ENCODE assay signal across 15 cellular contexts in genomic region chr3:166190360-166190759, GRCh38.
A peak's percentile ranks its signal among the peaks of the same experiment; 100 is the strongest.
DNase-seq lines count a peak whose midpoint lies in the region; ATAC-seq, FAIRE-seq and TF ChIP-seq lines count a peak whose summit lies in the region.
"Had no signal": no experiment of that assay in that cellular context is flagged by ENCODE, and none has a peak within 500 bp of the region (broad histone marks: within the 10 kb centered on the region; RNA-seq: fewer than 3 reads in every experiment).

No MANE protein-coding gene starts in this region.

- no peaks in the 10 kb centered on the region for H3K36me3 Mint-ChIP-seq in activated naive CD4-positive, alpha-beta T cell treated with anti-CD3 and anti-CD28 coated beads, Interleukin-2, amount 10 ng/mL, durations not matched to agents 7 days and 5 days

- no peak for ATAC-seq in GM21528 (IDR thresholded peaks at IDR 0.05; ENCODE audit: low FRiP score, unreplicated experiment)
- ATAC-seq: activated T-cell treated with anti-CD3 and anti-CD28 coated beads, Interleukin-2, amount 50 U/mL, for 72 hours had no signal

- BruUV-seq in A673 (replicated peaks; lab: Mats Ljungman, UMichigan) = no TSS peak

- H3K9ac ChIP-seq in iPS-20b (ENCODE audit: low read depth, low read length) = peak overlapping the region; percentile 33; the same call in 1 of the 2 replicates

- H3K4me1 ChIP-seq in iPS-20b (ENCODE audit: insufficient read depth, low read length) (peaks cover 9% of the 10 kb centered on the region), A673 (ENCODE audit: insufficient read depth, low read length, poor library complexity, severe bottlenecking) (no peaks in the 10 kb centered on the region)
- H3K4me1 ChIP-seq: adrenal gland had no signal

- intact Hi-C loops in A673 (cut with micrococcal nuclease; ENCODE audit: unreplicated experiment) = no loop called here

- CTCF ChIA-PET in activated naive CD4-positive, alpha-beta T cell treated with anti-CD3 and anti-CD28 coated beads, Interleukin-2, amount 10 ng/mL, durations not matched to agents 7 days and 5 days (lab: Charles Lee) = no interaction called here
- CTCF ChIA-PET in A673 (lab: Charles Lee) = no interaction called here

- DNase-seq in Caki2 (ENCODE audit: low read depth) (peak; percentile 31), MG63 (peak; percentile 37), bronchial epithelial cell (ENCODE audit: low read depth) (peak; percentile 89), GM13977 (ENCODE audit: low spot score) (no peak), A673 (ENCODE audit: low spot score) (no peak)
- DNase-seq in activated naive CD4-positive, alpha-beta T cell treated with anti-CD3 and anti-CD28 coated beads, Interleukin-2, amount 10 ng/mL, durations not matched to agents 7 days and 5 days = no peak
- DNase-seq: activated CD4-positive, alpha-beta T cell treated with anti-CD3 and anti-CD28 coated beads, Interleukin-2, amount 50 U/mL, for 4 hours; activated T-cell treated with anti-CD3 and anti-CD28 coated beads, Interleukin-2, amount 50 U/mL, for 72 hours; adrenal gland; kidney; NCI-H2107; posterior cingulate gyrus; stimulated activated CD4-positive, alpha-beta T cell treated with anti-CD3 and anti-CD28 coated beads, Interleukin-12 subunit alpha, Interleukin-12 subunit beta, amount 100 ng/mL, for 4 hours had no signal

- H3K27me3 ChIP-seq in MG63 (no peaks in the 10 kb centered on the region), bronchial epithelial cell (ENCODE audit: control insufficient read depth, insufficient read depth, low read length) (no peaks in the 10 kb centered on the region), iPS-20b (ENCODE audit: insufficient read depth, low read length) (no peaks in the 10 kb centered on the region), A673 (replicated peaks; ENCODE audit: insufficient read depth, low read depth, low read length, poor library complexity) (no peaks in the 10 kb centered on the region)
- H3K27me3 ChIP-seq: adrenal gland had no signal

- TF ChIP-seq CTCF in bronchial epithelial cell (IDR thresholded peaks at IDR 0.05; ENCODE audit: insufficient read depth, low read length, severe bottlenecking) (no peak), GM13977 (IDR thresholded peaks at IDR 0.05; ENCODE audit: extremely low read depth, insufficient read depth, missing control alignments) (no peak), A673 (conservative IDR thresholded peaks at IDR 0.05; ENCODE audit: low read depth, low read length) (no peak)

- no peaks in the 10 kb centered on the region for H3K27me3 Mint-ChIP-seq in activated naive CD4-positive, alpha-beta T cell treated with anti-CD3 and anti-CD28 coated beads, Interleukin-2, amount 10 ng/mL, durations not matched to agents 7 days and 5 days

- in situ Hi-C loops in Caki2 (cut with HindIII; ENCODE audit: low pct_unique_long_range_greater_than_20kb, low sequenced_read_pairs) (no loop called here), GM13977 (cut with MboI; ENCODE audit: low pct_unique_long_range_greater_than_20kb, low sequenced_read_pairs, unreplicated experiment) (no loop called here)

- H3K27ac ChIP-seq in iPS-20b (ENCODE audit: low read length) (no peak overlapping the region), A673 (ENCODE audit: low read depth, low read length, poor library complexity, severe bottlenecking) (no peak overlapping the region)
- H3K27ac ChIP-seq: adrenal gland had no signal

- H3K36me3 ChIP-seq in MG63 = no peaks in the 10 kb centered on the region
- no peaks in the 10 kb centered on the region for H3K36me3 ChIP-seq in bronchial epithelial cell (ENCODE audit: control insufficient read depth, insufficient read depth, low read length)
- H3K36me3 ChIP-seq in iPS-20b (ENCODE audit: insufficient read depth, low read depth, low read length) = no peaks in the 10 kb centered on the region
- H3K36me3 ChIP-seq in A673 (ENCODE audit: insufficient read depth, low read length, poor library complexity, severe bottlenecking) = no peaks in the 10 kb centered on the region
- H3K36me3 ChIP-seq: adrenal gland had no signal

- H3K9me3 Mint-ChIP-seq in activated naive CD4-positive, alpha-beta T cell treated with anti-CD3 and anti-CD28 coated beads, Interleukin-2, amount 10 ng/mL, durations not matched to agents 7 days and 5 days = peaks cover 4% of the 10 kb centered on the region

- H3K27ac Mint-ChIP-seq in activated naive CD4-positive, alpha-beta T cell treated with anti-CD3 and anti-CD28 coated beads, Interleukin-2, amount 10 ng/mL, durations not matched to agents 7 days and 5 days = no peak overlapping the region
- H3K27ac Mint-ChIP-seq: activated T-cell treated with anti-CD3 and anti-CD28 coated beads, Interleukin-2, amount 50 U/mL, for 72 hours had no signal

- H3K9me3 ChIP-seq in MG63 = no peaks in the 10 kb centered on the region
- no peaks in the 10 kb centered on the region for H3K9me3 ChIP-seq in iPS-20b (ENCODE audit: insufficient read depth, low read depth, low read length)
- H3K9me3 ChIP-seq in A673 (ENCODE audit: low read depth, low read length, poor library complexity, severe bottlenecking) = no peaks in the 10 kb centered on the region
- H3K9me3 ChIP-seq: adrenal gland had no signal

- POLR2A ChIA-PET in A673 (lab: Charles Lee; ENCODE audit: low non-redundant PET) = no interaction called here

- FAIRE-seq in bronchial epithelial cell (lab: Jason Lieb, UNC) = no peak
- FAIRE-seq: kidney had no signal

- H3K4me3 Mint-ChIP-seq in activated naive CD4-positive, alpha-beta T cell treated with anti-CD3 and anti-CD28 coated beads, Interleukin-2, amount 10 ng/mL, durations not matched to agents 7 days and 5 days = no peak overlapping the region
- H3K4me3 Mint-ChIP-seq: activated T-cell treated with anti-CD3 and anti-CD28 coated beads, Interleukin-2, amount 50 U/mL, for 72 hours had no signal

- H3K4me1 Mint-ChIP-seq in activated naive CD4-positive, alpha-beta T cell treated with anti-CD3 and anti-CD28 coated beads, Interleukin-2, amount 10 ng/mL, durations not matched to agents 7 days and 5 days = no peaks in the 10 kb centered on the region

- H3K4me3 ChIP-seq in MG63 (no peak overlapping the region), bronchial epithelial cell (ENCODE audit: low read depth, low read length) (no peak overlapping the region), iPS-20b (ENCODE audit: low read length) (no peak overlapping the region), A673 (ENCODE audit: low read depth, low read length, poor library complexity, severe bottlenecking) (no peak overlapping the region)
- H3K4me3 ChIP-seq: adrenal gland had no signal

Comparison
In these comparisons a context has a peak if more than half of its experiments do, and no peak if none do; other contexts are left out.
1. DNase-seq: peak in Caki2 (single experiment), MG63 (single experiment) and bronchial epithelial cell (single experiment); none in activated naive CD4-positive, alpha-beta T cell treated with anti-CD3 and anti-CD28 coated beads, Interleukin-2, amount 10 ng/mL, durations not matched to agents 7 days and 5 days (single experiment), GM13977 (single experiment) and A673 (single experiment).